ENCODE assay signal across 1 cellular context in genomic region chr2:215269397-215270117, GRCh38.
TF ChIP-seq lines count a peak whose summit lies in the region.

No MANE protein-coding gene starts in this region.

TF ChIP-seq in GM23338, 12 proteins besides CTCF, POLR2A, EP300 and RAD21 (continued from another document):
- no peak for TF ChIP-seq ZNF462 (CRISPR knock-in tag; IDR thresholded peaks at IDR 0.05)
